8 cellular contexts compared by ENCODE assay signal in genomic region chr11:67318239-67318555, GRCh38. TPM values are rescaled to one million over a fixed set of nuclear protein-coding genes. Genes with fewer than 3 reads are reported as not detected.
DNase-seq lines count a peak whose midpoint lies in the region; ATAC-seq and TF ChIP-seq lines count a peak whose summit lies in the region.

No MANE protein-coding gene starts in this region.

- ATAC-seq in SK-N-SH treated with all-trans-retinoic acid at 6 μM for 48 hours (peak; percentile 13), gastroesophageal sphincter (no peak), HG03457 (IDR thresholded peaks at IDR 0.05; ENCODE audit: unreplicated experiment) (no peak), HG02885 (IDR thresholded peaks at IDR 0.05; ENCODE audit: poor library complexity, unreplicated experiment) (no peak), HG03039 (IDR thresholded peaks at IDR 0.05; ENCODE audit: unreplicated experiment) (no peak)

- no peak overlapping the region for H2BK120ac ChIP-seq in H9 (ENCODE audit: low read depth, low read length, poor library complexity, severe bottlenecking)

- no peak overlapping the region for H2BK15ac ChIP-seq in H9 (ENCODE audit: low read depth, low read length)

- H2BK20ac ChIP-seq in H9 (ENCODE audit: low read depth, low read length, poor library complexity, severe bottlenecking) = no peak overlapping the region

- H3K27me3 Mint-ChIP-seq in H9 (ENCODE audit: low read depth) = peaks cover 46% of the 10 kb centered on the region

- WGBS in H9 (ENCODE audit: extremely low coverage, insufficient read length, low lambda C conversion rate) = no CpG with 5 or more reads among the region's 14 CpGs
- WGBS in gastroesophageal sphincter (ENCODE audit: low coverage in 1 of 2), 2 donors = 5% methylated on average over 7 of the region's 14 CpGs; no CpG with 5 or more reads in 1 of the 2 donors

- no peak overlapping the region for H3K56ac ChIP-seq in H9 (ENCODE audit: insufficient read length, low read depth, low read length)

- H3K27ac ChIP-seq in H9 (ENCODE audit: insufficient read length, low read depth, low read length) (no peak overlapping the region), gastroesophageal sphincter (peak overlapping the region in 2 of 4 donors; percentile 92 to 95), skeletal muscle tissue (ENCODE audit: low read depth, low read length) (no peak overlapping the region)

- H2AK5ac ChIP-seq in H9 (ENCODE audit: insufficient read length, low read length) = no peak overlapping the region

- H3K9ac ChIP-seq in H9 (ENCODE audit: extremely low read depth, insufficient read length, low read length) = no peak overlapping the region
- peak overlapping the region; percentile 70 to 85 (median 71) for H3K9ac ChIP-seq in skeletal muscle tissue (ENCODE audit: low read depth in 1 of 3, low read length in 3 of 3)

- peak overlapping the region; percentile 85 to 97 for H3K4me3 Mint-ChIP-seq in H9

- peak overlapping the region; percentile 92 for H3K4me2 ChIP-seq in H9 (ENCODE audit: insufficient read depth, insufficient read length, low read length)

- peaks cover 14% of the 10 kb centered on the region for H3K23me2 ChIP-seq in H9 (ENCODE audit: insufficient read length, low read depth, low read length, poor library complexity, severe bottlenecking)

- no peak overlapping the region for H2BK12ac ChIP-seq in H9 (ENCODE audit: insufficient read length, low read depth, low read length)

- no peak overlapping the region for H3K23ac ChIP-seq in H9 (ENCODE audit: insufficient read length, low read depth, low read length)

- peaks cover 3% of the 10 kb centered on the region for H4K20me1 ChIP-seq in H9 (ENCODE audit: control insufficient read depth, insufficient read depth, insufficient read length)

- no peaks in the 10 kb centered on the region; a peak in 1 of 5 replicates for H3K9me3 Mint-ChIP-seq in H9

- H3K4ac ChIP-seq in H9 (ENCODE audit: low read depth, low read length) = no peak overlapping the region

- peaks cover 4 to 6% of the 10 kb centered on the region in 2 experiments for H3K4me1 Mint-ChIP-seq in H9

- no peaks in the 10 kb centered on the region for H3K79me2 ChIP-seq in H9 (ENCODE audit: insufficient read depth, low read length)

- no peak overlapping the region for H4K8ac ChIP-seq in H9 (replicated peaks; ENCODE audit: insufficient read length, low read depth, low read length)

- TF ChIP-seq CTCF in H9 (conservative IDR thresholded peaks at IDR 0.05) (no peak), gastroesophageal sphincter (IDR thresholded peaks at IDR 0.05) (no peak)

- H3K4me3 ChIP-seq in gastroesophageal sphincter (peak overlapping the region; percentile 67 to 73), skeletal muscle tissue (ENCODE audit: low read length in 3 of 3) (peak overlapping the region; percentile 77 to 99 (median 90))

- H4K91ac ChIP-seq in H9 (ENCODE audit: insufficient read length, low read depth, low read length) = no peak overlapping the region

- no peaks in the 10 kb centered on the region for H3K79me1 ChIP-seq in H9 (ENCODE audit: insufficient read depth, low read depth, low read length, poor library complexity, severe bottlenecking)

- H4K5ac ChIP-seq in H9 (ENCODE audit: insufficient read length, low read depth, low read length) = no peak overlapping the region

- no peak for DNase-seq in H9
- no peak for DNase-seq in NCI-H1048 (lab: John Stamatoyannopoulos, UW)

- H3K36me3 ChIP-seq in gastroesophageal sphincter (peaks cover 0 to 22% of the 10 kb centered on the region in 2 donors), skeletal muscle tissue (ENCODE audit: control insufficient read depth in 3 of 3, insufficient read depth in 3 of 3, low read length in 3 of 3) (peaks cover 0 to 10% (median 8%) of the 10 kb centered on the region in 3 donors)

- no peak overlapping the region for H3K27ac Mint-ChIP-seq in H9

- TF ChIP-seq POLR2A in gastroesophageal sphincter (IDR thresholded peaks at IDR 0.05) = no peak

- H3K36me3 Mint-ChIP-seq in H9 (ENCODE audit: insufficient read depth in 1 of 3, low read depth in 3 of 3) = no peaks in the 10 kb centered on the region; a peak in 1 of 7 replicates

- H3K27me3 ChIP-seq in H9 (ENCODE audit: insufficient read depth, low read length) = peaks cover 11% of the 10 kb centered on the region
- no peaks in the 10 kb centered on the region for H3K27me3 ChIP-seq in gastroesophageal sphincter
- H3K27me3 ChIP-seq in skeletal muscle tissue (ENCODE audit: control insufficient read depth in 3 of 3, insufficient read depth in 3 of 3, low read length in 3 of 3) = no peaks in the 10 kb centered on the region

- H3K14ac ChIP-seq in H9 (ENCODE audit: insufficient read depth, low read length) = no peak overlapping the region

- H2BK5ac ChIP-seq in H9 (ENCODE audit: insufficient read length, low read length) = no peak overlapping the region

- no peak overlapping the region for H2AFZ ChIP-seq in H9 (ENCODE audit: low read length)

- no peak overlapping the region for H3T11ph ChIP-seq in H9 (ENCODE audit: low read length)

- no peaks in the 10 kb centered on the region for H3K4me1 ChIP-seq in H9 (ENCODE audit: insufficient read depth, low read length)
- H3K4me1 ChIP-seq in gastroesophageal sphincter = peaks cover 0 to 36% (median 10%) of the 10 kb centered on the region in 3 donors
- peaks cover 13 to 25% (median 23%) of the 10 kb centered on the region in 3 donors for H3K4me1 ChIP-seq in skeletal muscle tissue (ENCODE audit: control insufficient read depth in 3 of 3, insufficient read depth in 3 of 3, low read length in 3 of 3)

- H3K9me3 ChIP-seq in H9 (ENCODE audit: control insufficient read depth, low read depth, low read length) = no peaks in the 10 kb centered on the region
- H3K9me3 ChIP-seq in gastroesophageal sphincter = no peaks in the 10 kb centered on the region
- no peaks in the 10 kb centered on the region for H3K9me3 ChIP-seq in skeletal muscle tissue (ENCODE audit: control insufficient read depth in 3 of 3, low read length in 3 of 3)

- no peak overlapping the region for H3K18ac ChIP-seq in H9 (ENCODE audit: insufficient read length, low read depth, low read length)

- no peak for TF ChIP-seq EP300 in gastroesophageal sphincter (IDR thresholded peaks at IDR 0.05)

TF ChIP-seq in SK-N-SH treated with all-trans-retinoic acid at 6 μM for 48 hours, 23 proteins besides CTCF, POLR2A, EP300 and RAD21 (continues in another document):
- TF ChIP-seq POU6F1 (CRISPR knock-in tag; IDR thresholded peaks at IDR 0.05; ENCODE audit: borderline replicate concordance, low read depth) (no peak), TOX (CRISPR knock-in tag; IDR thresholded peaks at IDR 0.05; ENCODE audit: borderline replicate concordance) (no peak), TCF4 (CRISPR knock-in tag; IDR thresholded peaks at IDR 0.05; ENCODE audit: borderline replicate concordance) (no peak), ZNF8 (CRISPR knock-in tag; IDR thresholded peaks at IDR 0.05) (no peak), TSHZ2 (CRISPR knock-in tag; IDR thresholded peaks at IDR 0.05) (no peak)

RNA-seq across cellular contexts. Expression of gene SSH3, which starts 14.9 kb away (rescaled TPM):
- total RNA-seq in H9 (2021) (42.2 and 44.2 TPM in 2 replicates), gastroesophageal sphincter (10 to 100 TPM; 33.9 to 58.4 (median 41.9) TPM), skeletal muscle tissue (6.8 TPM)

RNA-seq across cellular contexts. Expression of gene ANKRD13D, which starts 29.1 kb away (rescaled TPM):
- total RNA-seq in H9 (2021) (40.9 and 42.1 TPM in 2 replicates), gastroesophageal sphincter (10 to 100 TPM; 25.6 to 61.6 (median 32.3) TPM), skeletal muscle tissue (12.5 TPM)

RNA-seq across cellular contexts. Expression of gene POLD4, which starts 35.1 kb away (rescaled TPM):
- total RNA-seq in H9 (2021) (19.5 and 22.3 TPM in 2 replicates), gastroesophageal sphincter (10 to 100 TPM; 65.7 to 87.3 (median 74.4) TPM), skeletal muscle tissue (14.6 TPM)

RNA-seq across cellular contexts. Expression of gene GRK2, which starts 51.9 kb away (rescaled TPM):
- total RNA-seq in H9 (2021) = 55.5 and 56.3 TPM in 2 replicates
- 10 to 100 TPM; 44.0 to 76.9 (median 64.8) TPM for total RNA-seq in gastroesophageal sphincter
- total RNA-seq in skeletal muscle tissue = 27.7 TPM

RNA-seq across cellular contexts. Expression of gene CLCF1, which starts 55.2 kb away (rescaled TPM):
- total RNA-seq in H9 (2021) (1.6 and 2.1 TPM in 2 replicates), gastroesophageal sphincter (10 to 100 TPM in 1 of 4 donors, 1 to 10 TPM in 3; 6.1 to 21.7 (median 9.4) TPM), skeletal muscle tissue (1.0 TPM)
